13 cellular contexts compared by ENCODE assay signal in the genomic region with DNA sequence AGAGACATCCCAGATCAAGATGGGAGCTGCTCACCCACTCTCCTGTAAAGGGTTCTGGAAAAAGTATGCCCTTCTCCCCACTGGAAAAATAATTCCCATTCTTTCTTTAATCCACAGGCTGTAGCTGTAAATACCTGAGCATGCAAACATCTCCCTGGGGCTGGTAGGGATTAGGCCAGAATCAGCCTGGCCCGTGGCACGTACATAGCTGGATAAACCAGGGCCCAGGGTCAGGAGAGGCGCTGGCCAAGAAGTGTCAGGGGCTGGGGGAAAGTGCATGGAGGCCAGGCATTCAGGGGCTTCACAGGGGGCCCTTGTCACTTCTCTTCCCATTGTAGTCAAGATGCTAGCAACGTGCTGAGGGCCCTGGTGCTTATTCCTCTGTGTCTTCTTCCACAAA.
"Had no signal": no experiment of that assay in that cellular context is flagged by ENCODE, and none has a peak within 500 bp of the region (broad histone marks: within the 10 kb centered on the region; RNA-seq: fewer than 3 reads in every experiment).

No MANE protein-coding gene starts in this region.

- H3K27ac ChIP-seq: tibial artery, uterus had no signal

- H3K36me3 ChIP-seq: uterus had no signal

- H3K27me3 ChIP-seq: body of pancreas, tibial artery, uterus had no signal

- DNase-seq: activated CD4-positive, alpha-beta T cell treated with anti-CD3 and anti-CD28 coated beads, Interleukin-2, amount 50 U/mL, for 1 hour; activated CD4-positive, CD25-positive, alpha-beta regulatory T cell treated with anti-CD3 and anti-CD28 coated beads, Interleukin-2, amount 50 U/mL, for 72 hours; body of pancreas; central memory CD4-positive, alpha-beta T cell; foreskin melanocyte; natural killer cell; stimulated activated CD4-positive, alpha-beta T cell treated with anti-CD3 and anti-CD28 coated beads, Interleukin-12 subunit alpha, Interleukin-12 subunit beta, amount 100 ng/mL, for 4 hours; stimulated activated CD4-positive, alpha-beta T cell treated with anti-CD3 and anti-CD28 coated beads, Interleukin-2, amount 100 ng/mL, for 24 hours; stimulated activated naive CD4-positive, alpha-beta T cell treated with Interleukin-2 at 50 U/mL for 16 hours; substantia nigra; T1000; tibial artery; uterus had no signal

- H3K9me3 ChIP-seq: body of pancreas, tibial artery, uterus had no signal

- ATAC-seq: natural killer cell had no signal

- H3K4me1 ChIP-seq: uterus had no signal

- H3K4me3 ChIP-seq: body of pancreas, tibial artery, uterus had no signal
